In genomic region chr4:85482000-85482738, GRCh38 we compare ENCODE assay signal across 27 cellular contexts. TPM values are rescaled to one million over a fixed set of nuclear protein-coding genes. Genes with fewer than 3 reads are reported as not detected.
DNase-seq lines count a peak whose midpoint lies in the region; ATAC-seq, FAIRE-seq and TF ChIP-seq lines count a peak whose summit lies in the region.
"Had no signal": no experiment of that assay in that cellular context is flagged by ENCODE, and none has a peak within 500 bp of the region (broad histone marks: within the 10 kb centered on the region; RNA-seq: fewer than 3 reads in every experiment).

No MANE protein-coding gene starts in this region.

- RAD21 ChIA-PET in GM12878 (lab: Charles Lee; ENCODE audit: unreplicated experiment): interaction anchor here (1.6 to 2.4 kb wide), 2 partner anchors 16 to 25 kb away, joined by 3 to 6 read pairs; no protein-coding TSS in a partner anchor

- peaks cover 2% of the 10 kb centered on the region for H3K4me1 Mint-ChIP-seq in activated naive CD8-positive, alpha-beta T cell treated with anti-CD3 and anti-CD28 coated beads, Interleukin-2, amount 50 U/mL, for 24 hours
- H3K4me1 Mint-ChIP-seq in activated naive CD8-positive, alpha-beta T cell treated with anti-CD3 and anti-CD28 coated beads for 36 hours: no peaks in the 10 kb centered on the region

- BruUV-seq in GM12878 (replicated peaks; lab: Mats Ljungman, UMichigan): no TSS peak

- H3K9me3 Mint-ChIP-seq in activated naive CD8-positive, alpha-beta T cell treated with anti-CD3 and anti-CD28 coated beads, Interleukin-2, amount 50 U/mL, for 24 hours: no peaks in the 10 kb centered on the region
- no peaks in the 10 kb centered on the region for H3K9me3 Mint-ChIP-seq in activated naive CD8-positive, alpha-beta T cell treated with anti-CD3 and anti-CD28 coated beads for 36 hours
- H3K9me3 Mint-ChIP-seq: activated CD8-positive, alpha-beta T cell treated with anti-CD3 and anti-CD28 coated beads for 36 hours; activated naive CD4-positive, alpha-beta T cell treated with anti-CD3 and anti-CD28 coated beads for 36 hours had no signal

- H3K4me2 ChIP-seq in GM12878 (ENCODE audit: control insufficient read depth, insufficient read depth): 0 out of 2 replicates have a peak overlapping the region, but pooled peaks have one; percentile 13

- POLR2A ChIA-PET in GM12878 (lab: Charles Lee): no interaction called here

- H3K4me1 ChIP-seq in GM12878 (ENCODE audit: control insufficient read depth, insufficient read depth, low read length): no peaks in the 10 kb centered on the region; the same call in 1 of the 2 replicates
- peaks cover 0 to 34% (median 23%) of the 10 kb centered on the region in 5 donors for H3K4me1 ChIP-seq in subcutaneous abdominal adipose tissue (ENCODE audit: control insufficient read depth in 5 of 5, insufficient read depth in 5 of 5, low read length in 5 of 5)
- H3K4me1 ChIP-seq in mucosa of descending colon (ENCODE audit: low read depth): no peaks in the 10 kb centered on the region
- H3K4me1 ChIP-seq: uterus had no signal

- H3K9me3 ChIP-seq in GM12878 (replicated peaks; ENCODE audit: control insufficient read depth, insufficient read depth, low read length): no peaks in the 10 kb centered on the region
- no peaks in the 10 kb centered on the region for H3K9me3 ChIP-seq in subcutaneous abdominal adipose tissue (ENCODE audit: control insufficient read depth in 5 of 5, low read length in 5 of 5)
- H3K9me3 ChIP-seq in mucosa of descending colon: no peaks in the 10 kb centered on the region
- H3K9me3 ChIP-seq: heart right ventricle, neutrophil, spleen, uterus had no signal

- no peaks in the 10 kb centered on the region for H3K36me3 Mint-ChIP-seq in activated naive CD8-positive, alpha-beta T cell treated with anti-CD3 and anti-CD28 coated beads, Interleukin-2, amount 50 U/mL, for 24 hours (ENCODE audit: low read depth)
- H3K36me3 Mint-ChIP-seq in activated naive CD8-positive, alpha-beta T cell treated with anti-CD3 and anti-CD28 coated beads for 36 hours: no peaks in the 10 kb centered on the region

- H3K36me3 ChIP-seq in GM12878 (ENCODE audit: control insufficient read depth in 2 of 2, insufficient read depth in 2 of 2, low read length in 1 of 2) (no peaks in the 10 kb centered on the region), subcutaneous abdominal adipose tissue (ENCODE audit: control insufficient read depth in 5 of 5, insufficient read depth in 5 of 5, low read length in 5 of 5) (no peaks in the 10 kb centered on the region), mucosa of descending colon (ENCODE audit: low read depth) (no peaks in the 10 kb centered on the region)
- H3K36me3 ChIP-seq: heart right ventricle, neutrophil, spleen, uterus had no signal

- TF ChIP-seq EP300 in GM12878 (IDR thresholded peaks at IDR 0.05; ENCODE audit: borderline replicate concordance in 1 of 2, control insufficient read depth in 1 of 2, low read depth in 2 of 2, low read length in 2 of 2): no peak

- peaks cover 0 to 2% of the 10 kb centered on the region in 2 experiments; a peak in 1 of 4 replicates for H3K27me3 ChIP-seq in GM12878 (replicated peaks in 1 of 2; ENCODE audit: control insufficient read depth in 2 of 2, insufficient read depth in 2 of 2, low read length in 1 of 2)
- H3K27me3 ChIP-seq in subcutaneous abdominal adipose tissue (ENCODE audit: control insufficient read depth in 5 of 5, insufficient read depth in 4 of 5, low read length in 5 of 5): no peaks in the 10 kb centered on the region
- H3K27me3 ChIP-seq: heart right ventricle, neutrophil, spleen, uterus had no signal

- TF ChIP-seq CTCF in GM12878 (IDR thresholded peaks at IDR 0.05 in 2 of 3, conservative IDR thresholded peaks at IDR 0.05 in 1 of 3; ENCODE audit: control insufficient read depth in 2 of 3, extremely low read depth in 1 of 3, insufficient read depth in 1 of 3, low read depth in 3 of 3, low read length in 3 of 3): no peak
- TF ChIP-seq CTCF in mucosa of descending colon (IDR thresholded peaks at IDR 0.05): no peak

- no peak for TF ChIP-seq RAD21 in GM12878 (IDR thresholded peaks at IDR 0.05; ENCODE audit: insufficient read depth, low read depth, low read length)

- H3K27ac ChIP-seq in GM12878 (ENCODE audit: control insufficient read depth, insufficient read depth) (no peak overlapping the region), subcutaneous abdominal adipose tissue (ENCODE audit: low read depth, low read length) (peak overlapping the region; percentile 89)
- H3K27ac ChIP-seq: 22Rv1, heart right ventricle, neutrophil, uterus, VCaP had no signal

- H3K27me3 Mint-ChIP-seq in activated naive CD8-positive, alpha-beta T cell treated with anti-CD3 and anti-CD28 coated beads, Interleukin-2, amount 50 U/mL, for 24 hours: peaks cover 5% of the 10 kb centered on the region
- H3K27me3 Mint-ChIP-seq in activated naive CD8-positive, alpha-beta T cell treated with anti-CD3 and anti-CD28 coated beads for 36 hours: peaks cover 28% of the 10 kb centered on the region

- no peaks in the 10 kb centered on the region; the same call in 1 of the 2 replicates for H4K20me1 ChIP-seq in GM12878 (ENCODE audit: control insufficient read depth, insufficient read depth)

- intact Hi-C loops in GM12878 (cut with micrococcal nuclease; ENCODE audit: unreplicated experiment) (no loop called here), mucosa of descending colon (cut with DNase I, micrococcal nuclease) (no loop called here), posterior vena cava (cut with DNase I) (no loop called here)

- SMC1A ChIA-PET in GM12878 (lab: Charles Lee; ENCODE audit: uncharacterized antibody, unreplicated experiment): no interaction called here

- H3K79me2 ChIP-seq in GM12878 (ENCODE audit: control insufficient read depth, insufficient read depth, low read length): no peaks in the 10 kb centered on the region; the same call in 1 of the 2 replicates

- peak; percentile 7 for FAIRE-seq in GM12878 (lab: Jason Lieb, UNC)

- H3K4me3 Mint-ChIP-seq in activated naive CD8-positive, alpha-beta T cell treated with anti-CD3 and anti-CD28 coated beads, Interleukin-2, amount 50 U/mL, for 24 hours: no peak overlapping the region
- no peak overlapping the region for H3K4me3 Mint-ChIP-seq in activated naive CD8-positive, alpha-beta T cell treated with anti-CD3 and anti-CD28 coated beads for 36 hours
- H3K4me3 Mint-ChIP-seq: activated CD8-positive, alpha-beta T cell treated with anti-CD3 and anti-CD28 coated beads for 36 hours; activated naive CD4-positive, alpha-beta T cell treated with anti-CD3 and anti-CD28 coated beads for 36 hours; activated T-cell treated with anti-CD3 and anti-CD28 coated beads, Interleukin-2, amount 50 U/mL, for 24 hours had no signal

- no peak for ATAC-seq in activated naive CD8-positive, alpha-beta T cell treated with anti-CD3 and anti-CD28 coated beads, Interleukin-2, amount 50 U/mL, for 24 hours
- peak; percentile 56 for ATAC-seq in GM12878
- no peak for ATAC-seq in GM18505 (IDR thresholded peaks at IDR 0.05; ENCODE audit: unreplicated experiment)
- no peak for ATAC-seq in mucosa of descending colon
- ATAC-seq: activated CD8-positive, alpha-beta T cell treated with anti-CD3 and anti-CD28 coated beads for 36 hours; heart right ventricle; left ventricle myocardium superior; PC-3 had no signal

- no peak for TF ChIP-seq POLR2A in GM12878 (IDR thresholded peaks at IDR 0.05; ENCODE audit: low read depth, low read length)
- no peak for TF ChIP-seq POLR2A in GM18505 (IDR thresholded peaks at IDR 0.05; ENCODE audit: borderline replicate concordance, extremely low read depth, insufficient read depth, insufficient read length)

- no peak overlapping the region for H3K4me3 ChIP-seq in GM12878
- no peak overlapping the region for H3K4me3 ChIP-seq in subcutaneous abdominal adipose tissue (ENCODE audit: low read depth in 1 of 5, low read length in 5 of 5)
- H3K4me3 ChIP-seq in mucosa of descending colon: no peak overlapping the region
- H3K4me3 ChIP-seq: heart right ventricle, spleen, uterus had no signal

- CTCF ChIA-PET in GM12878 (lab: Yijun Ruan, JAX): no interaction called here

- H3K27ac Mint-ChIP-seq in activated naive CD8-positive, alpha-beta T cell treated with anti-CD3 and anti-CD28 coated beads, Interleukin-2, amount 50 U/mL, for 24 hours: peak overlapping the region; percentile 44
- H3K27ac Mint-ChIP-seq in activated naive CD8-positive, alpha-beta T cell treated with anti-CD3 and anti-CD28 coated beads for 36 hours: no peak overlapping the region
- H3K27ac Mint-ChIP-seq: activated CD8-positive, alpha-beta T cell treated with anti-CD3 and anti-CD28 coated beads for 36 hours; activated naive CD4-positive, alpha-beta T cell treated with anti-CD3 and anti-CD28 coated beads for 36 hours; activated T-cell treated with anti-CD3 and anti-CD28 coated beads, Interleukin-2, amount 50 U/mL, for 24 hours had no signal

- 23% methylated on average over 5 of the region's 5 CpGs for WGBS in GM12878 (ENCODE audit: insufficient coverage, insufficient replicate concordance, low lambda C conversion rate, missing lambda C conversion rate)

- H2AFZ ChIP-seq in GM12878 (ENCODE audit: control insufficient read depth, low read depth, low read length): no peak overlapping the region

- no peak overlapping the region for H3K9ac ChIP-seq in GM12878 (ENCODE audit: control insufficient read depth, insufficient read depth, low read length)
- no peak overlapping the region for H3K9ac ChIP-seq in subcutaneous abdominal adipose tissue (ENCODE audit: low read length in 5 of 5)

- in situ Hi-C loops in GM12878 (cut with MboI): no loop called here

- no peak for DNase-seq in activated naive CD8-positive, alpha-beta T cell treated with anti-CD3 and anti-CD28 coated beads, Interleukin-2, amount 50 U/mL, for 24 hours
- DNase-seq in activated naive CD8-positive, alpha-beta T cell treated with anti-CD3 and anti-CD28 coated beads for 36 hours: no peak
- peak; percentile 47 to 76 for DNase-seq in NOMO-1 (lab: John Stamatoyannopoulos, UW; ENCODE audit: unreplicated experiment in 2 of 2)
- DNase-seq in GM12878 (ENCODE audit: low read depth, low spot score): no peak
- DNase-seq in mucosa of descending colon: no peak
- no peak for DNase-seq in posterior vena cava (ENCODE audit: low spot score)
- DNase-seq: activated CD8-positive, alpha-beta T cell treated with anti-CD3 and anti-CD28 coated beads for 36 hours; activated naive CD4-positive, alpha-beta T cell treated with anti-CD3 and anti-CD28 coated beads for 36 hours; activated T-cell treated with anti-CD3 and anti-CD28 coated beads, Interleukin-2, amount 50 U/mL, for 24 hours; anterior cingulate cortex; caudate nucleus; DND-41; GOT3; heart right ventricle; left ventricle myocardium superior; NCI-H1417; NCI-H2171; NCI-H526; PC-3; spleen; uterus had no signal

RNA-seq across cellular contexts. Expression of gene ARHGAP24, which starts 7.2 kb away (rescaled TPM):
- total RNA-seq in activated naive CD8-positive, alpha-beta T cell treated with anti-CD3 and anti-CD28 coated beads for 36 hours: under 1 TPM; 0.62 to 0.92 TPM
- 2.3 and 4.2 TPM in 2 replicates for total RNA-seq in GM12878 (2013; cell fraction: nucleolus; rRNA removed)
- total RNA-seq in GM12878 (2014; rRNA removed) (0.38 and 0.73 TPM in 2 replicates), GM12878 (2014; rRNA removed; fragmentation: Illumina TruSeq; extraction: Trizol) (0.78 and 0.85 TPM in 2 replicates), GM12878 (2021) (0.56 and 0.61 TPM in 2 replicates), mucosa of descending colon (10 to 100 TPM in 1 of 3 donors, 1 to 10 TPM in 2; 5.2 to 11.6 (median 6.7) TPM), posterior vena cava (10 to 100 TPM; 26.9 to 47.2 TPM)
- polyA plus RNA-seq in GM12878 (2011; ENCODE audit: low read depth): 1.4 TPM
- polyA plus RNA-seq in GM12878 (2011; rRNA removed) (4.2 TPM in 2 replicates), GM12878 (2014; fragmentation: Illumina TruSeq; extraction: Trizol) (0.22 and 0.47 TPM in 2 replicates), GM12878 (2014; fragmentation: Nextera tagmentation; extraction: Ambion mirVana) (under 1 TPM; 0.10 to 0.35 TPM), GM12878 (2014; rRNA removed) (0.24 and 0.73 TPM in 2 replicates), GM12878 (2016; fragmentation: Nextera tagmentation; extraction: Ambion mirVana) (under 1 TPM; 0.15 to 0.35 TPM)
- polyA plus RNA-seq in GM12878 (2011; cell fraction: cytosol; rRNA removed): 1.8 and 1.9 TPM in 2 replicates
- polyA plus RNA-seq in GM12878 (2011; cell fraction: nucleus; rRNA removed): 3.3 and 3.4 TPM in 2 replicates
- 0.95 and 1.6 TPM in 2 replicates for polyA plus RNA-seq in GM12878 (2012)
- polyA minus RNA-seq in GM12878 (2011; rRNA and poly(A)+ RNA removed): 10.0 and 17.3 TPM in 2 replicates
- 2.8 and 3.2 TPM in 2 replicates for polyA minus RNA-seq in GM12878 (2011; cell fraction: cytosol; rRNA and poly(A)+ RNA removed)
- polyA minus RNA-seq in GM12878 (2011; cell fraction: nucleus; rRNA and poly(A)+ RNA removed): 19.0 and 29.4 TPM in 2 replicates
- total RNA-seq: activated naive CD4-positive, alpha-beta T cell treated with anti-CD3 and anti-CD28 coated beads for 36 hours; T-helper 1 cell treated with Interleukin-12 subunit alpha and Interleukin-12 subunit beta and Interleukin-4 antibody, amounts not matched to agents 30 ng/mL and 1 ng/mL, for 36 hours had no signal

Comparison
In these comparisons a context has a peak if more than half of its experiments do, and no peak if none do; other contexts are left out.
1. DNase-seq: peak in NOMO-1 (2 of 2); none in activated naive CD8-positive, alpha-beta T cell treated with anti-CD3 and anti-CD28 coated beads, Interleukin-2, amount 50 U/mL, for 24 hours (single experiment), activated naive CD8-positive, alpha-beta T cell treated with anti-CD3 and anti-CD28 coated beads for 36 hours (single experiment), GM12878 (single experiment), mucosa of descending colon (0 of 3) and posterior vena cava (single experiment).